Comparison of ENCODE assay signal across 8 cellular contexts in the genomic region with DNA sequence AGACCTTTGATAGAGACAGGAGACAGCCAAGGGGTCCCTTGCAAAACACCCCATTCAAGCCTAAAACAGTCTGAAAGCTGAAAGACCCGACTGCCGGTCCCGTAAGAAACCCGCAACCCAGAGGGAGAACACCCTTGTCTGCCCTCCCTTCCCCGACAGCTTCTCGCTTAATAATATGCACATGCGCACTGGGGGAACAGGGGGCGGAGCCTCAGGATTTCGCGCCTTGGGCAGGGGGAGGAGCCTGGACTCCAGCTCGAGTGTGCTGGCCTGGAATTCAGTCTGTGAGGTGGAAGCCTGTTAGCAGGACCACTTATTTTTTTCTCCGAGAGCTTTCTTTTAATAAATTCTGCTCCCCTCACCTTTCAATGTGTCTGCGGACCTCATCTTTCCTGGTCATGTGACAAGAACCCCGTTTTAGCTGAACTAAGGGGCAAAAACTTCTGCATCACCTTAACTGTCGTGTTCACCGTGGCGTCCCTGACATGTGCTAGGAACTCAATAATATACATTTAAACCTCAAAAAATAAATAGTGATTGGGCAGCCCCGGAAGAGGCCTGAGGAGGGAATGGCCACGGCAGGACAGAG. TPM values are rescaled to one million over a fixed set of nuclear protein-coding genes. Genes with fewer than 3 reads are reported as not detected.
DNase-seq lines count a peak whose midpoint lies in the region; ATAC-seq and TF ChIP-seq lines count a peak whose summit lies in the region.

No MANE protein-coding gene starts in this region.

- peak overlapping the region; percentile 65 for H3K27ac Mint-ChIP-seq in activated CD4-positive, alpha-beta T cell treated with anti-CD3 and anti-CD28 coated beads for 36 hours

- H3K9me2 ChIP-seq in DOHH2 (replicated peaks; ENCODE audit: control insufficient read depth, low read length) = no peaks in the 10 kb centered on the region

- H3K4me3 ChIP-seq in DOHH2 (ENCODE audit: low read length) (peak overlapping the region; percentile 60), neutrophil (ENCODE audit: low read depth in 1 of 2, low read length in 1 of 2) (peak overlapping the region; percentile 55 to 61), suprapubic skin (peak overlapping the region; percentile 17)

- H3K79me2 ChIP-seq in DOHH2 (ENCODE audit: control insufficient read depth, low read length) = no peaks in the 10 kb centered on the region

- H3K27me3 ChIP-seq in DOHH2 (ENCODE audit: control insufficient read depth, low read length) (0 out of 2 replicates have a peak, but pooled peaks cover 4% of the 10 kb centered on the region), neutrophil (peaks cover 41% of the 10 kb centered on the region), suprapubic skin (no peaks in the 10 kb centered on the region)

- POLR2A ChIA-PET in activated CD4-positive, alpha-beta T cell treated with anti-CD3 and anti-CD28 coated beads for 36 hours (lab: Charles Lee) = interaction anchor here (0.6 kb wide), 1 partner anchor 692 kb away, joined by 3 read pairs; no protein-coding TSS in a partner anchor

- H3K4me3 Mint-ChIP-seq in activated CD4-positive, alpha-beta T cell treated with anti-CD3 and anti-CD28 coated beads for 36 hours = peak overlapping the region; percentile 48

- H3K4me1 ChIP-seq in DOHH2 (ENCODE audit: control insufficient read depth, low read length) (peaks cover 13% of the 10 kb centered on the region), neutrophil (ENCODE audit: control insufficient read depth in 1 of 2, insufficient read depth in 1 of 2, low read depth in 1 of 2, low read length in 1 of 2) (peaks cover 7 to 13% of the 10 kb centered on the region in 2 experiments), suprapubic skin (peaks cover 14% of the 10 kb centered on the region)

- no peak overlapping the region for H3K27ac ChIP-seq in DOHH2 (ENCODE audit: low read depth, low read length)
- H3K27ac ChIP-seq in neutrophil = peak overlapping the region; percentile 21
- peak overlapping the region; percentile 16 for H3K27ac ChIP-seq in suprapubic skin

- WGBS in suprapubic skin = 78% methylated on average over 19 of the region's 19 CpGs

- TF ChIP-seq POLR2A in erythroblast (IDR thresholded peaks at IDR 0.05; ENCODE audit: low read length) (peak; percentile 72), suprapubic skin (IDR thresholded peaks at IDR 0.05) (no peak)

- H3F3A ChIP-seq in DOHH2 (ENCODE audit: control insufficient read depth, insufficient read depth) = no peaks in the 10 kb centered on the region

- no peaks in the 10 kb centered on the region for H3K36me3 ChIP-seq in DOHH2 (ENCODE audit: control insufficient read depth, low read length)
- H3K36me3 ChIP-seq in neutrophil = no peaks in the 10 kb centered on the region
- H3K36me3 ChIP-seq in suprapubic skin = no peaks in the 10 kb centered on the region

- H4K20me1 ChIP-seq in DOHH2 (ENCODE audit: control insufficient read depth, insufficient read depth, low read depth, low read length) = no peaks in the 10 kb centered on the region

- peak overlapping the region; percentile 62 for H3K4me2 ChIP-seq in DOHH2 (ENCODE audit: low read length)

- intact Hi-C loops in activated CD4-positive, alpha-beta T cell treated with anti-CD3 and anti-CD28 coated beads for 36 hours (cut with DNase I, micrococcal nuclease) = loop anchor here in 1 of 2 experiments (1.0 to 2.0 kb wide), 2 partner anchors 170 to 391 kb away; a partner anchor contains a TSS

- H3K9me3 Mint-ChIP-seq in activated CD4-positive, alpha-beta T cell treated with anti-CD3 and anti-CD28 coated beads for 36 hours (ENCODE audit: low read depth) = no peaks in the 10 kb centered on the region

- H3K9me3 ChIP-seq in DOHH2 (ENCODE audit: control insufficient read depth, insufficient read depth, low read length) (no peaks in the 10 kb centered on the region), neutrophil (no peaks in the 10 kb centered on the region), suprapubic skin (no peaks in the 10 kb centered on the region)

- CTCF ChIA-PET in activated CD4-positive, alpha-beta T cell treated with anti-CD3 and anti-CD28 coated beads for 36 hours (lab: Charles Lee) = no interaction called here

- TF ChIP-seq EP300 in suprapubic skin (IDR thresholded peaks at IDR 0.05) = no peak

- H3K4me1 Mint-ChIP-seq in activated CD4-positive, alpha-beta T cell treated with anti-CD3 and anti-CD28 coated beads for 36 hours = peaks cover 19% of the 10 kb centered on the region

- no peaks in the 10 kb centered on the region for H3K36me3 Mint-ChIP-seq in activated CD4-positive, alpha-beta T cell treated with anti-CD3 and anti-CD28 coated beads for 36 hours (ENCODE audit: low read depth)

- peak; percentile 88 for DNase-seq in activated CD4-positive, alpha-beta T cell treated with anti-CD3 and anti-CD28 coated beads for 36 hours
- DNase-seq in erythroblast (lab: John Stamatoyannopoulos, UW) (peak; percentile 90), suprapubic skin (ENCODE audit: low spot score in 2 of 2) (peak in 1 of 2 donors; percentile 83)

- ATAC-seq in HG03039 (IDR thresholded peaks at IDR 0.05; ENCODE audit: unreplicated experiment) (peak; percentile 40), GM19023 (IDR thresholded peaks at IDR 0.05; ENCODE audit: unreplicated experiment) (no peak), GM19455 (IDR thresholded peaks at IDR 0.05; ENCODE audit: unreplicated experiment) (no peak)
- peak; percentile 94 for ATAC-seq in activated CD4-positive, alpha-beta T cell treated with anti-CD3 and anti-CD28 coated beads for 36 hours

- peaks cover 8% of the 10 kb centered on the region for H3K27me3 Mint-ChIP-seq in activated CD4-positive, alpha-beta T cell treated with anti-CD3 and anti-CD28 coated beads for 36 hours

- TF ChIP-seq CTCF in DOHH2 (IDR thresholded peaks at IDR 0.05; ENCODE audit: low read depth, low read length, poor library complexity, severe bottlenecking) (no peak), neutrophil (IDR thresholded peaks at IDR 0.05) (no peak), suprapubic skin (IDR thresholded peaks at IDR 0.05) (no peak)

RNA-seq across cellular contexts. Expression of a gene that starts 17.0 kb away (rescaled TPM):
- total RNA-seq in activated CD4-positive, alpha-beta T cell treated with anti-CD3 and anti-CD28 coated beads for 36 hours = not detected
- 10 to 100 TPM; 11.1 to 30.0 (median 15.9) TPM for total RNA-seq in suprapubic skin

Comparison
In these comparisons a context has a peak if more than half of its experiments do, and no peak if none do; other contexts are left out.
1. ATAC-seq: peak in HG03039 (single experiment) and activated CD4-positive, alpha-beta T cell treated with anti-CD3 and anti-CD28 coated beads for 36 hours (single experiment); none in GM19023 (single experiment) and GM19455 (single experiment).
2. RNA of a gene that starts 17.0 kb away (total RNA-seq): 11.1 to 30.0 TPM in suprapubic skin; not detected in activated CD4-positive, alpha-beta T cell treated with anti-CD3 and anti-CD28 coated beads for 36 hours; every median in the first group is over 10 times any median in the second.
3. Peak in every context shown above with its lines, with median percentiles within 50 percentile points of each other: H3K4me3 ChIP-seq.